ENCODE assay signal across 8 cellular contexts in genomic region chr1:81799939-81800740, GRCh38. TPM values are rescaled to one million over a fixed set of nuclear protein-coding genes. Genes with fewer than 3 reads are reported as not detected.
A peak's percentile ranks its signal among the peaks of the same experiment; 100 is the strongest.
DNase-seq lines count a peak whose midpoint lies in the region; ATAC-seq and TF ChIP-seq lines count a peak whose summit lies in the region.

No MANE protein-coding gene starts in this region.

- H3K4me3 ChIP-seq in BJ (ENCODE audit: low read depth, low read length) = peak overlapping the region; percentile 65
- H3K4me3 ChIP-seq in adipocyte (ENCODE audit: low read length) = peak overlapping the region; percentile 94
- H3K4me3 ChIP-seq in right cardiac atrium (ENCODE audit: low read length) = peak overlapping the region; percentile 86

- no peak for TF ChIP-seq CTCF in BJ (IDR thresholded peaks at IDR 0.05; ENCODE audit: insufficient read depth, low read depth, low read length)

- WGBS in right cardiac atrium = under 1% methylated on average over 49 of the region's 49 CpGs

- H3K27me3 ChIP-seq in BJ (ENCODE audit: control insufficient read depth, insufficient read depth, low read length) = peaks cover 1% of the 10 kb centered on the region
- no peaks in the 10 kb centered on the region for H3K27me3 ChIP-seq in adipocyte (replicated peaks; ENCODE audit: control insufficient read depth, insufficient read depth, low read length)
- no peaks in the 10 kb centered on the region for H3K27me3 ChIP-seq in right cardiac atrium (ENCODE audit: control insufficient read depth, insufficient read depth)

- H3K4me1 ChIP-seq in adipocyte (ENCODE audit: control insufficient read depth, insufficient read depth, low read length) (peaks cover 21% of the 10 kb centered on the region), right cardiac atrium (ENCODE audit: control insufficient read depth, insufficient read depth, low read length) (no peaks in the 10 kb centered on the region)

- peak overlapping the region; percentile 94 for H3K9ac ChIP-seq in adipocyte (ENCODE audit: low read length)

- H3K36me3 ChIP-seq in BJ (ENCODE audit: control insufficient read depth, insufficient read depth, low read length) (no peaks in the 10 kb centered on the region), adipocyte (ENCODE audit: control insufficient read depth, insufficient read depth, low read length, severe bottlenecking) (no peaks in the 10 kb centered on the region)

- DNase-seq in BJ (ENCODE audit: low read depth) (no peak), HuH-7 (ENCODE audit: low spot score) (peak; percentile 58), adipocyte (ENCODE audit: low read depth) (peak; percentile 85), right cardiac atrium (peak; percentile 55 to 76 (median 73)), sciatic nerve (ENCODE audit: low spot score) (peak; percentile 70), G401 (ENCODE audit: low spot score) (no peak)
- no peak for DNase-seq in stimulated activated CD8-positive, alpha-beta memory T cell treated with anti-CD3 and anti-CD28 coated beads, Interleukin-4, amount 100 ng/mL, for 48 hours

- in situ Hi-C loops in G401 (cut with HindIII; ENCODE audit: low sequenced_read_pairs) = no loop called here

- POLR2A ChIA-PET in BJ (lab: Charles Lee) = no interaction called here

- CTCF ChIA-PET in BJ (lab: Yijun Ruan, JAX) = interaction anchor here (0.9 to 1.4 kb wide), 2 partner anchors 19 to 251 kb away, joined by 3 read pairs; no protein-coding TSS in a partner anchor

- ATAC-seq in right cardiac atrium = peak; percentile 20 to 26
- peak; percentile 61 for ATAC-seq in sciatic nerve
- no peak for ATAC-seq in GM21737 (IDR thresholded peaks at IDR 0.05; ENCODE audit: unreplicated experiment)

- H3K27ac ChIP-seq in right cardiac atrium (ENCODE audit: low read length) = peak overlapping the region; percentile 95

- intact Hi-C loops in right cardiac atrium (cut with DNase I) = loop anchor here in 1 of 4 donors (5.0 to 10.0 kb wide), 2 partner anchors 175 to 488 kb away; no protein-coding TSS in a partner anchor
- intact Hi-C loops in sciatic nerve (cut with DNase I) = no loop called here

- H3K9me3 ChIP-seq in adipocyte (ENCODE audit: control insufficient read depth, low read length) (no peaks in the 10 kb centered on the region), right cardiac atrium (ENCODE audit: control insufficient read depth, low read length) (no peaks in the 10 kb centered on the region)

RNA-seq across cellular contexts. Expression of gene ADGRL2, which starts 0.6 kb away (rescaled TPM):
- polyA plus RNA-seq in BJ (2011; rRNA removed) (18.1 and 24.2 TPM in 2 replicates), right cardiac atrium (41.5 TPM)
- polyA minus RNA-seq in BJ (2011; rRNA and poly(A)+ RNA removed) = 24.9 and 25.0 TPM in 2 replicates
- total RNA-seq in right cardiac atrium (10 to 100 TPM; 55.4 to 78.2 (median 70.8) TPM), sciatic nerve (45.2 TPM)
- not detected in 2 replicates for total RNA-seq in G401 (2014; rRNA removed; shearing (Covaris generic))

Comparison
In these comparisons a context has a peak if more than half of its experiments do, and no peak if none do; other contexts are left out.
1. DNase-seq: peak in HuH-7 (single experiment), adipocyte (single experiment), right cardiac atrium (3 of 3) and sciatic nerve (single experiment); none in BJ (single experiment), G401 (single experiment) and stimulated activated CD8-positive, alpha-beta memory T cell treated with anti-CD3 and anti-CD28 coated beads, Interleukin-4, amount 100 ng/mL, for 48 hours (single experiment).
2. RNA of gene ADGRL2, which starts 0.6 kb away (total RNA-seq): 55.4 to 78.2 TPM in right cardiac atrium and 45.2 TPM in sciatic nerve (single experiment); not detected in G401; every median in the first group is over 10 times any median in the second.
3. Peak in every context shown above with its lines, with median percentiles within 50 percentile points of each other: H3K4me3 ChIP-seq.